In the genomic region with DNA sequence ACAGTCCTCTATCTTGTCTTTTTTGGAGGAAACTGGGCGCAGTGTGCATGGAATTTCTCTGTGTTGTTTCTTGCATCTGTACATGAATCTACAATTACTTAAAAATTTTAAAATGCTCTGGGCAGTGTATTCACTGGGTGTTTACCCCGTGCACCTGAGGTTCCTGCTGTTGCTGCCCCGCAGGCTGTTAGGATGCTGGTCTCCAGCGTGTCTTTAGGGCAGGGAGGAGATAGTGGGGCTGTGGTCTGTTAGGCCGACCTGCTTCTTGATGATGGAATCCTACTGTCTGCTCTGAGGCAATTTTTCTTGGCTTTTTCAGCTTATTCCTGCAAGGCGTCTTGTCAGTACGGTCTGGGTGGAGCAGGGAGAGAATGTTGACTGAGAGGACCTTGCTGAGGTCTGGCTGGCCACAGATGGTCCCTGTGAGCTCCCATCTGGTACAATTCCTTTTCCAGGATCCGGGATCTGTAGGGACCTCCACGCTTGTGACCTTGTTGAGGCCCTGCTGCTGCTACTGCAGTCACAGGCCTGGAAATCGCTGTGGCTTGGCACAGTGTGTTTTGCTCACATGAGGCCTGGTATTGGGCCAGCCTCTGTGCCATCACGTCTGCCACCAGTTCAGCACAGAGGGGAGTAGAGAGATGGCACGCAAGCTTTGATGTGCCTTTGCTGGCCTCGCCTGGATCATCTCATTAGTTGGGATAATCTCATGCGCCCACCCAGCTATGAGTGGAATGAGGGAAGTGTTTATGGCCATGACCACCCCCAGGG, we compare ENCODE assay signal across 16 cellular contexts. TPM values are rescaled to one million over a fixed set of nuclear protein-coding genes. Genes with fewer than 3 reads are reported as not detected.
DNase-seq lines count a peak whose midpoint lies in the region; ATAC-seq and TF ChIP-seq lines count a peak whose summit lies in the region.
"Had no signal": no experiment of that assay in that cellular context is flagged by ENCODE, and none has a peak within 500 bp of the region (broad histone marks: within the 10 kb centered on the region; RNA-seq: fewer than 3 reads in every experiment).

No MANE protein-coding gene starts in this region.

- TF ChIP-seq CTCF in right atrium auricular region (IDR thresholded peaks at IDR 0.05) (no peak), gastrocnemius medialis (IDR thresholded peaks at IDR 0.05 in 4 of 5, conservative IDR thresholded peaks at IDR 0.05 in 1 of 5) (no peak)

- DNase-seq in GM23248 (peak; percentile 22), caudate nucleus (lab: John Stamatoyannopoulos, UW) (peak in 25 of 61 donors; percentile 9 to 95 (median 28)), right atrium auricular region (ENCODE audit: low spot score) (no peak), gastrocnemius medialis (peak; percentile 36 to 67), superior temporal gyrus (ENCODE audit: extremely low spot score) (no peak), mucosa of gallbladder (ENCODE audit: low spot score) (no peak)
- DNase-seq: activated naive CD8-positive, alpha-beta T cell treated with anti-CD3 and anti-CD28 coated beads for 36 hours; activated T-cell treated with anti-CD3 and anti-CD28 coated beads, Interleukin-2, amount 50 U/mL, for 4 hours; NCI-H187; OCI-M1; testis had no signal

- no peaks in the 10 kb centered on the region for H4K20me1 ChIP-seq in GM23248 (ENCODE audit: insufficient read depth)

- H3K27ac ChIP-seq in GM23248 (no peak overlapping the region), caudate nucleus (ENCODE audit: low read depth, low read length) (peak overlapping the region; percentile 68), right atrium auricular region (peak overlapping the region; percentile 79 to 82), gastrocnemius medialis (peak overlapping the region in 3 of 4 donors; percentile 52 to 69 (median 53))
- H3K27ac ChIP-seq: prostate gland, testis had no signal

- H3F3A ChIP-seq in GM23248 (ENCODE audit: insufficient read depth), result no peaks in the 10 kb centered on the region

- intact Hi-C loops in gastrocnemius medialis (cut with DNase I; ENCODE audit: low total_unique reads), result no loop called here

- no peaks in the 10 kb centered on the region for H3K79me2 ChIP-seq in GM23248 (ENCODE audit: insufficient read depth)

- H3K4me2 ChIP-seq in GM23248 (ENCODE audit: unreplicated experiment), result no peak overlapping the region
- H3K4me2 ChIP-seq: GM23338 had no signal

- TF ChIP-seq POLR2A in gastrocnemius medialis (IDR thresholded peaks at IDR 0.05), result no peak

- H3K9me3 ChIP-seq in GM23248 (ENCODE audit: low read depth), result no peaks in the 10 kb centered on the region
- H3K9me3 ChIP-seq in right atrium auricular region, result no peaks in the 10 kb centered on the region
- H3K9me3 ChIP-seq in gastrocnemius medialis, result no peaks in the 10 kb centered on the region
- H3K9me3 ChIP-seq: prostate gland, testis had no signal

- H3K4me3 ChIP-seq in GM23248 (no peak overlapping the region), right atrium auricular region (no peak overlapping the region), gastrocnemius medialis (no peak overlapping the region)
- H3K4me3 ChIP-seq: GM23338, prostate gland, testis had no signal

- peak; percentile 90 to 94 for ATAC-seq in gastrocnemius medialis
- no peak for ATAC-seq in GM21515 (IDR thresholded peaks at IDR 0.05; ENCODE audit: unreplicated experiment)
- ATAC-seq in HG03520 (IDR thresholded peaks at IDR 0.05; ENCODE audit: unreplicated experiment), result no peak
- ATAC-seq: activated T-cell treated with anti-CD3 and anti-CD28 coated beads, Interleukin-2, amount 50 U/mL, for 4 hours; GM23338 had no signal

- no peaks in the 10 kb centered on the region for H3K9me2 ChIP-seq in GM23248 (ENCODE audit: insufficient read depth)

- 58 to 63% methylated on average over 14 of the region's 14 CpGs for WGBS in GM23248 (ENCODE audit: low coverage in 1 of 2, low lambda C conversion rate in 2 of 2, missing lambda C conversion rate in 2 of 2), 2 experiments

- in situ Hi-C loops in GM23248 (cut with MboI), result no loop called here
- in situ Hi-C loops in gastrocnemius medialis (cut with MboI; ENCODE audit: low sequenced_read_pairs in 4 of 4), result no loop called here

- H2AFZ ChIP-seq in GM23248, result no peak overlapping the region
- H2AFZ ChIP-seq: GM23338 had no signal

- H3K27me3 ChIP-seq in GM23248 (replicated peaks; ENCODE audit: insufficient read depth) (no peaks in the 10 kb centered on the region), right atrium auricular region (no peaks in the 10 kb centered on the region), gastrocnemius medialis (no peaks in the 10 kb centered on the region)
- H3K27me3 ChIP-seq: testis had no signal

- H3K36me3 ChIP-seq in GM23248 (ENCODE audit: low read depth) (peaks cover 20% of the 10 kb centered on the region), right atrium auricular region (peaks cover 45% of the 10 kb centered on the region), gastrocnemius medialis (peaks cover 0 to 77% of the 10 kb centered on the region in 2 donors)

- H3K4me1 ChIP-seq in GM23248 (ENCODE audit: insufficient read depth) (peaks cover 6% of the 10 kb centered on the region; the same call in 1 of the 2 replicates), right atrium auricular region (peaks cover 0 to 21% of the 10 kb centered on the region in 2 donors), gastrocnemius medialis (no peaks in the 10 kb centered on the region)
- H3K4me1 ChIP-seq: prostate gland, testis had no signal

- no peak overlapping the region for H3K9ac ChIP-seq in GM23248

RNA-seq across cellular contexts. Expression of a gene that starts 22.8 kb away (rescaled TPM):
- 1.2 and 2.3 TPM in 2 replicates for total RNA-seq in GM23248 (2014; rRNA removed; shearing (Covaris generic))
- polyA plus RNA-seq in GM23248 (2016; fragmentation: Nextera tagmentation; extraction: Ambion mirVana), result 0.73 and 0.76 TPM in 2 replicates
- total RNA-seq in right atrium auricular region (10 to 100 TPM in 1 of 2 donors, 1 to 10 TPM in 1; 4.0 to 10.6 TPM), gastrocnemius medialis (1 to 10 TPM in 3 of 4 donors, under 1 TPM in 1; 0.72 to 1.5 (median 1.3) TPM), mucosa of gallbladder (6.2 TPM)
- total RNA-seq: HT1080 had no signal

RNA-seq across cellular contexts. Expression of a gene that starts 29.2 kb away (rescaled TPM):
- total RNA-seq in GM23248 (2014; rRNA removed; shearing (Covaris generic)), result 34.9 and 63.9 TPM in 2 replicates
- 85.2 and 85.4 TPM in 2 replicates for polyA plus RNA-seq in GM23248 (2016; fragmentation: Nextera tagmentation; extraction: Ambion mirVana)
- total RNA-seq in right atrium auricular region (10 to 100 TPM; 41.4 to 45.9 TPM), gastrocnemius medialis (10 to 100 TPM; 37.8 to 65.6 (median 55.2) TPM), mucosa of gallbladder (70.7 TPM)

RNA-seq across cellular contexts. Expression of a gene that starts 41.7 kb away (rescaled TPM):
- total RNA-seq in GM23248 (2014; rRNA removed; shearing (Covaris generic)), result 8.5 and 16.6 TPM in 2 replicates
- polyA plus RNA-seq in GM23248 (2016; fragmentation: Nextera tagmentation; extraction: Ambion mirVana), result 5.7 and 6.1 TPM in 2 replicates
- total RNA-seq in right atrium auricular region (10 to 100 TPM; 10.6 to 15.5 TPM), gastrocnemius medialis (10 to 100 TPM in 1 of 4 donors, 1 to 10 TPM in 3; 2.4 to 19.0 (median 6.2) TPM), mucosa of gallbladder (24.0 TPM)

RNA-seq across cellular contexts. Expression of a gene that starts 43.3 kb away (rescaled TPM):
- total RNA-seq in GM23248 (2014; rRNA removed; shearing (Covaris generic)), result 2.9 and 18.2 TPM in 2 replicates
- 1.3 and 2.5 TPM in 2 replicates for polyA plus RNA-seq in GM23248 (2016; fragmentation: Nextera tagmentation; extraction: Ambion mirVana)
- total RNA-seq in right atrium auricular region, result 10 to 100 TPM in 1 of 2 donors, 1 to 10 TPM in 1; 2.2 to 12.3 TPM
- total RNA-seq in gastrocnemius medialis, result 1 to 10 TPM in 2 of 4 donors, under 1 TPM in 1, not detected in 1; 0.91 to 3.6 (median 1.4) TPM
- total RNA-seq in mucosa of gallbladder, result 4.4 TPM
- total RNA-seq: HT1080 had no signal

RNA-seq across cellular contexts. Expression of a gene that starts 48.2 kb away (rescaled TPM):
- total RNA-seq in GM23248 (2014; rRNA removed; shearing (Covaris generic)), result 1.6 TPM in 1 of 2 replicates, not detected in the other
- 20.3 and 22.3 TPM in 2 replicates for polyA plus RNA-seq in GM23248 (2016; fragmentation: Nextera tagmentation; extraction: Ambion mirVana)
- total RNA-seq in right atrium auricular region, result 100 to 1,000 TPM; 213 to 319 TPM
- 100 to 1,000 TPM; 157 to 290 (median 181) TPM for total RNA-seq in gastrocnemius medialis
- 148 TPM for total RNA-seq in mucosa of gallbladder
- total RNA-seq: HT1080 had no signal

Comparison
In these comparisons a context has a peak if more than half of its experiments do, and no peak if none do; other contexts are left out.
1. DNase-seq: peak in GM23248 (single experiment) and gastrocnemius medialis (2 of 2); none in right atrium auricular region (single experiment), superior temporal gyrus (single experiment) and mucosa of gallbladder (single experiment).
2. ATAC-seq: peak in gastrocnemius medialis (2 of 2); none in GM21515 (single experiment) and HG03520 (single experiment).